ENCODE assay signal across 17 cellular contexts in the genomic region with DNA sequence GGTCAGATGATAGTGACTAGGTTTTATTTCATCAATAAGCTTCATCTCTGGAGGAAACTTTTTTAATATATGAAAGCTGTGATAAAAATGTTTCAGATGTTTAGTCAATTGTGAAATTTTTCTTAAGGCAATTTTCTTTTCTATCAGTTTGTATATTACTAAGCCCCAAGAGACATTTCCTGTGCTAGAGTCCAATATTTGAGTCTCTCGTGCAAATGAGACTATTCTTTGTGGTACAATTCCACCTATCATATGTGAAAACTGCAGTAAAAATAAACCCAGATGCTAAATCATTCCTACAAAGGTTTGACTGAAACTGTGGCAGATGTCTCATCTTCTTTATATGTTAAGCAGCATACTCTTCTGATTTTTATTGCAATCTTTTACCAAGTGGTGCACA. TPM values are rescaled to one million over a fixed set of nuclear protein-coding genes. Genes with fewer than 3 reads are reported as not detected.
DNase-seq lines count a peak whose midpoint lies in the region; ATAC-seq and TF ChIP-seq lines count a peak whose summit lies in the region.
"Had no signal": no experiment of that assay in that cellular context is flagged by ENCODE, and none has a peak within 500 bp of the region (broad histone marks: within the 10 kb centered on the region; RNA-seq: fewer than 3 reads in every experiment).

No MANE protein-coding gene starts in this region.

- H3K4me1 Mint-ChIP-seq in Calu3 (ENCODE audit: low read depth, unreplicated experiment), result no peaks in the 10 kb centered on the region

- H3K4me3 ChIP-seq in Panc1 (ENCODE audit: low read depth in 2 of 2, low read length in 2 of 2) (no peak overlapping the region), fibroblast of mammary gland (ENCODE audit: control insufficient read depth, low read depth, low read length) (peak overlapping the region; percentile 22), skeletal muscle satellite cell (ENCODE audit: low read length) (peak overlapping the region; percentile 19), ovary (no peak overlapping the region)
- H3K4me3 ChIP-seq: BLaER1 had no signal

- ATAC-seq in Panc1 (no peak), HG03442 (IDR thresholded peaks at IDR 0.05; ENCODE audit: unreplicated experiment) (no peak)
- ATAC-seq: activated CD8-positive, alpha-beta memory T cell treated with anti-CD3 and anti-CD28 coated beads, Interleukin-2, amount 10 ng/mL, durations not matched to agents 7 days and 5 days had no signal

- H3K9me3 ChIP-seq in Panc1 (ENCODE audit: control insufficient read depth, insufficient read depth, low read depth, low read length), result no peaks in the 10 kb centered on the region
- no peaks in the 10 kb centered on the region for H3K9me3 ChIP-seq in skeletal muscle satellite cell (replicated peaks; ENCODE audit: low read length)
- no peaks in the 10 kb centered on the region for H3K9me3 ChIP-seq in ovary
- H3K9me3 ChIP-seq: BLaER1 had no signal

- in situ Hi-C loops in Panc1 (cut with HindIII; ENCODE audit: low pct_unique_long_range_greater_than_20kb, low sequenced_read_pairs), result no loop called here

- CTCF ChIA-PET in Panc1 (lab: Charles Lee), result no interaction called here
- CTCF ChIA-PET in Calu3 (lab: Charles Lee), result no interaction called here

- H3K36me3 Mint-ChIP-seq in Calu3 (ENCODE audit: insufficient read depth, unreplicated experiment), result peaks cover 19% of the 10 kb centered on the region

- no peak for TF ChIP-seq EP300 in ovary (IDR thresholded peaks at IDR 0.05)

- no peaks in the 10 kb centered on the region for H3K27me3 Mint-ChIP-seq in Calu3 (ENCODE audit: unreplicated experiment)
- H3K27me3 Mint-ChIP-seq: activated CD8-positive, alpha-beta memory T cell treated with anti-CD3 and anti-CD28 coated beads, Interleukin-2, amount 10 ng/mL, durations not matched to agents 7 days and 5 days; brain; memory B cell had no signal

- no peaks in the 10 kb centered on the region for H3K9me3 Mint-ChIP-seq in Calu3 (ENCODE audit: low read depth, unreplicated experiment)
- H3K9me3 Mint-ChIP-seq: brain, memory B cell had no signal

- H3K4me1 ChIP-seq in Panc1 (ENCODE audit: control insufficient read depth, insufficient read depth, low read length) (no peaks in the 10 kb centered on the region), skeletal muscle satellite cell (ENCODE audit: control insufficient read depth, insufficient read depth, low read length) (peaks cover 18% of the 10 kb centered on the region), ovary (ENCODE audit: insufficient read depth) (no peaks in the 10 kb centered on the region)

- H3K27ac ChIP-seq in Panc1 (ENCODE audit: low read length) (no peak overlapping the region), ovary (no peak overlapping the region)
- H3K27ac ChIP-seq: BLaER1 had no signal

- H3K4me2 ChIP-seq in skeletal muscle satellite cell (ENCODE audit: low read length), result peak overlapping the region; percentile 33
- H3K4me2 ChIP-seq: BLaER1 had no signal

- BruUV-seq in Panc1 (replicated peaks; lab: Mats Ljungman, UMichigan) (TSS peak; percentile 94), Calu3 (replicated peaks; lab: Mats Ljungman, UMichigan) (no TSS peak)

- H3K27me3 ChIP-seq in Panc1 (ENCODE audit: control insufficient read depth, insufficient read depth, low read length), result no peaks in the 10 kb centered on the region
- no peaks in the 10 kb centered on the region for H3K27me3 ChIP-seq in skeletal muscle satellite cell (ENCODE audit: control insufficient read depth, insufficient read depth, low read length)
- H3K27me3 ChIP-seq in ovary, result no peaks in the 10 kb centered on the region
- H3K27me3 ChIP-seq: BLaER1 had no signal

- DNase-seq in EH (ENCODE audit: low read depth) (peak; percentile 40), Panc1 (ENCODE audit: low read depth, low spot score) (no peak), fibroblast of mammary gland (ENCODE audit: low read depth) (peak; percentile 40), germinal center (ENCODE audit: low spot score) (no peak), Calu3 (no peak), ovary (no peak)
- DNase-seq: activated CD8-positive, alpha-beta memory T cell treated with anti-CD3 and anti-CD28 coated beads, Interleukin-2, amount 10 ng/mL, durations not matched to agents 7 days and 5 days; activated naive CD4-positive, alpha-beta T cell; DMS153; NCI-H1048; NCI-H524 treated with DMSO at 0.1 percent for 48 hours; RPMI8226 had no signal

- intact Hi-C loops in Panc1 (cut with micrococcal nuclease; ENCODE audit: unreplicated experiment), result loop anchor here (10.0 kb wide), 1 partner anchor 1006 kb away; no protein-coding TSS in a partner anchor
- intact Hi-C loops in Calu3 (cut with micrococcal nuclease; ENCODE audit: unreplicated experiment), result no loop called here
- intact Hi-C loops in ovary (cut with DNase I), result no loop called here

- POLR2A ChIA-PET in Panc1 (lab: Charles Lee), result no interaction called here

- H3K27ac Mint-ChIP-seq in Calu3 (ENCODE audit: unreplicated experiment), result no peak overlapping the region
- H3K27ac Mint-ChIP-seq: activated CD8-positive, alpha-beta memory T cell treated with anti-CD3 and anti-CD28 coated beads, Interleukin-2, amount 10 ng/mL, durations not matched to agents 7 days and 5 days had no signal

- TF ChIP-seq CTCF in Panc1 (IDR thresholded peaks at IDR 0.05), result no peak
- no peak for TF ChIP-seq CTCF in fibroblast of mammary gland (conservative IDR thresholded peaks at IDR 0.05; ENCODE audit: control insufficient read depth, insufficient read depth, low read depth, low read length)
- no peak for TF ChIP-seq CTCF in Calu3 (IDR thresholded peaks at IDR 0.05; ENCODE audit: unreplicated experiment)
- no peak for TF ChIP-seq CTCF in ovary (IDR thresholded peaks at IDR 0.05)

- WGBS in ovary, 3 donors, result 58 to 73% (median 68%) methylated on average over 1 of the region's 1 CpG

- no peak overlapping the region for H3K4me3 Mint-ChIP-seq in Calu3 (ENCODE audit: low read depth, unreplicated experiment)
- H3K4me3 Mint-ChIP-seq: activated CD8-positive, alpha-beta memory T cell treated with anti-CD3 and anti-CD28 coated beads, Interleukin-2, amount 10 ng/mL, durations not matched to agents 7 days and 5 days; brain; memory B cell had no signal

- TF ChIP-seq POLR2A in ovary (IDR thresholded peaks at IDR 0.05), result no peak

- peak overlapping the region; percentile 80 for H3K9ac ChIP-seq in skeletal muscle satellite cell (ENCODE audit: low read depth, low read length)
- H3K9ac ChIP-seq: BLaER1 had no signal

- H3K36me3 ChIP-seq in Panc1 (ENCODE audit: control insufficient read depth, insufficient read depth, low read length) (peaks cover 23% of the 10 kb centered on the region), skeletal muscle satellite cell (ENCODE audit: insufficient read depth, low read length) (peaks cover 47% of the 10 kb centered on the region), ovary (no peaks in the 10 kb centered on the region)

RNA-seq across cellular contexts. Expression of a gene that starts 28.0 kb away (rescaled TPM):
- total RNA-seq in Panc1 (2021; ENCODE audit: unreplicated experiment) (60.1 TPM), Calu3 (2022) (31.4 and 34.0 TPM in 2 replicates), ovary (10 to 100 TPM; 18.5 to 40.6 (median 32.5) TPM)
- 39.6 TPM for polyA plus RNA-seq in Panc1 (2012; ENCODE audit: insufficient read length)
- total RNA-seq in skeletal muscle satellite cell (2012; rRNA removed), result 20.1 and 25.3 TPM in 2 replicates
- 10 to 100 TPM; 18.0 to 31.2 TPM for polyA plus RNA-seq in ovary

RNA-seq across cellular contexts. Expression of a gene that starts 29.6 kb away (rescaled TPM):
- total RNA-seq in Panc1 (2021; ENCODE audit: unreplicated experiment) (2,422 TPM), Calu3 (2022) (690 and 772 TPM in 2 replicates), ovary (100 to 1,000 TPM; 206 to 761 (median 582) TPM)
- polyA plus RNA-seq in Panc1 (2012; ENCODE audit: insufficient read length), result 1,612 TPM
- total RNA-seq in skeletal muscle satellite cell (2012; rRNA removed), result 634 and 847 TPM in 2 replicates
- 100 to 1,000 TPM; 223 to 699 TPM for polyA plus RNA-seq in ovary

Comparison
In these comparisons a context has a peak if more than half of its experiments do, and no peak if none do; other contexts are left out.
1. DNase-seq: peak in EH (single experiment) and fibroblast of mammary gland (single experiment); none in Panc1 (single experiment), germinal center (single experiment), Calu3 (single experiment) and ovary (0 of 5).
2. H3K4me3 ChIP-seq: peak in fibroblast of mammary gland (single experiment) and skeletal muscle satellite cell (single experiment); none in Panc1 (0 of 2) and ovary (single experiment).